1 cellular context compared by ENCODE assay signal in genomic region chr16:56356276-56357241, GRCh38.
TF ChIP-seq lines count a peak whose summit lies in the region.

No MANE protein-coding gene starts in this region.

TF ChIP-seq in HepG2, 621 proteins besides CTCF, POLR2A, EP300 and RAD21 (continued from another document and continues in another):
- TF ChIP-seq IKZF5 (CRISPR knock-in tag; IDR thresholded peaks at IDR 0.05), result peak; percentile 70; the same call in 1 of the 2 replicates
- TF ChIP-seq FOXK1 (CRISPR knock-in tag; IDR thresholded peaks at IDR 0.05; ENCODE audit: borderline replicate concordance, low read depth), result peak; percentile 69; the same call in 1 of the 2 replicates
- peak; percentile 60; the same call in 1 of the 2 replicates for TF ChIP-seq TBX2 (CRISPR knock-in tag; IDR thresholded peaks at IDR 0.05; ENCODE audit: borderline replicate concordance)
- TF ChIP-seq ZMYM3 (CRISPR knock-in tag; IDR thresholded peaks at IDR 0.05), result peak; percentile 62; the same call in 1 of the 2 replicates
- no peak for TF ChIP-seq ZNF883 (CRISPR knock-in tag; IDR thresholded peaks at IDR 0.05; ENCODE audit: not compliant biosample characterization)
- TF ChIP-seq BRCA1 (CRISPR knock-in tag; IDR thresholded peaks at IDR 0.05), result no peak
- no peak for TF ChIP-seq SRSF4 (IDR thresholded peaks at IDR 0.05; ENCODE audit: low read depth, low read length, poor library complexity, severe bottlenecking)
- TF ChIP-seq POLR2G (IDR thresholded peaks at IDR 0.05; ENCODE audit: low read depth, low read length), result peak; percentile 41
- TF ChIP-seq NFKB2 (CRISPR knock-in tag; IDR thresholded peaks at IDR 0.05; ENCODE audit: borderline replicate concordance), result peak; percentile 88; the same call in 1 of the 2 replicates
- TF ChIP-seq ZSCAN25 (CRISPR knock-in tag; IDR thresholded peaks at IDR 0.05), result peak; percentile 92
- peak; percentile 91 for TF ChIP-seq ZNF784 (CRISPR knock-in tag; IDR thresholded peaks at IDR 0.05; ENCODE audit: borderline replicate concordance)
- TF ChIP-seq TRAFD1 (CRISPR knock-in tag; IDR thresholded peaks at IDR 0.05; ENCODE audit: borderline replicate concordance), result 0 out of 2 replicates have a peak, but pooled peaks have one; percentile 37
- no peak for TF ChIP-seq KDM5A (IDR thresholded peaks at IDR 0.05; ENCODE audit: borderline replicate concordance, low read length)
- peak; percentile 68; the same call in 1 of the 2 replicates for TF ChIP-seq TFAP4 (IDR thresholded peaks at IDR 0.05; ENCODE audit: borderline replicate concordance, low read depth)
- TF ChIP-seq ELK4 (CRISPR knock-in tag; IDR thresholded peaks at IDR 0.05; ENCODE audit: borderline replicate concordance), result no peak
- peak; percentile 72 for TF ChIP-seq TGIF2 (CRISPR knock-in tag; IDR thresholded peaks at IDR 0.05)
- peak; percentile 76; the same call in 1 of the 2 replicates for TF ChIP-seq PITX1 (CRISPR knock-in tag; IDR thresholded peaks at IDR 0.05)
- TF ChIP-seq ETV5 (CRISPR knock-in tag; IDR thresholded peaks at IDR 0.05; ENCODE audit: borderline replicate concordance), result peak; percentile 44
- TF ChIP-seq PLSCR1 (CRISPR knock-in tag; IDR thresholded peaks at IDR 0.05; ENCODE audit: borderline replicate concordance), result no peak
- TF ChIP-seq KMT2A (CRISPR knock-in tag; IDR thresholded peaks at IDR 0.05), result peak; percentile 75
- TF ChIP-seq ZGPAT (CRISPR knock-in tag; IDR thresholded peaks at IDR 0.05), result peak; percentile 79; the same call in 1 of the 2 replicates
- TF ChIP-seq HMG20A (CRISPR knock-in tag; IDR thresholded peaks at IDR 0.05; ENCODE audit: borderline replicate concordance), result peak; percentile 11; the same call in 1 of the 2 replicates
- 0 out of 2 replicates have a peak, but pooled peaks have one; percentile 65 for TF ChIP-seq HNF1B (CRISPR knock-in tag; IDR thresholded peaks at IDR 0.05)
- no peak for TF ChIP-seq NPAS2 (CRISPR knock-in tag; IDR thresholded peaks at IDR 0.05; ENCODE audit: borderline replicate concordance)
- 0 out of 2 replicates have a peak, but pooled peaks have one; percentile 29 for TF ChIP-seq ARHGAP35 (CRISPR knock-in tag; IDR thresholded peaks at IDR 0.05; ENCODE audit: borderline replicate concordance)
- no peak for TF ChIP-seq ZNF207 (IDR thresholded peaks at IDR 0.05; ENCODE audit: borderline replicate concordance)
- TF ChIP-seq ZNF781 (CRISPR knock-in tag; IDR thresholded peaks at IDR 0.05; ENCODE audit: borderline replicate concordance, not compliant biosample characterization), result peak; percentile 54
- TF ChIP-seq JUN (CRISPR knock-in tag; IDR thresholded peaks at IDR 0.05), result no peak
- TF ChIP-seq ZBTB7B (CRISPR knock-in tag; IDR thresholded peaks at IDR 0.05), result peak; percentile 80
- no peak for TF ChIP-seq ZNF468 (CRISPR knock-in tag; IDR thresholded peaks at IDR 0.05)
- peak; percentile 49; the same call in 1 of the 2 replicates for TF ChIP-seq POGZ (CRISPR knock-in tag; IDR thresholded peaks at IDR 0.05)
- TF ChIP-seq KDM5B (CRISPR knock-in tag; IDR thresholded peaks at IDR 0.05; ENCODE audit: borderline replicate concordance), result peak; percentile 71; the same call in 1 of the 2 replicates
- peak; percentile 17; the same call in 1 of the 2 replicates for TF ChIP-seq PHF20 (CRISPR knock-in tag; IDR thresholded peaks at IDR 0.05)
- no peak for TF ChIP-seq RORA (CRISPR knock-in tag; IDR thresholded peaks at IDR 0.05)
- peak; percentile 96 for TF ChIP-seq BCL3 (CRISPR knock-in tag; IDR thresholded peaks at IDR 0.05)
- no peak for TF ChIP-seq MED8 (CRISPR knock-in tag; IDR thresholded peaks at IDR 0.05; ENCODE audit: insufficient replicate concordance)
- TF ChIP-seq HDAC1 (CRISPR knock-in tag; IDR thresholded peaks at IDR 0.05), result peak; percentile 57; the same call in 1 of the 2 replicates
- TF ChIP-seq SKI (IDR thresholded peaks at IDR 0.05; ENCODE audit: partially characterized antibody), result peak; percentile 72
- TF ChIP-seq FOXK2 (IDR thresholded peaks at IDR 0.05), result no peak; the same call in 1 of the 2 replicates
- TF ChIP-seq TFE3 (CRISPR knock-in tag; IDR thresholded peaks at IDR 0.05), result 0 out of 2 replicates have a peak, but pooled peaks have one; percentile 20
- TF ChIP-seq ZNF563 (CRISPR knock-in tag; IDR thresholded peaks at IDR 0.05), result peak; percentile 71; the same call in 1 of the 2 replicates
- no peak for TF ChIP-seq ZNF530 (CRISPR knock-in tag; IDR thresholded peaks at IDR 0.05; ENCODE audit: low read depth)
- no peak for TF ChIP-seq ATF7 (IDR thresholded peaks at IDR 0.05)
- TF ChIP-seq ATF7 (CRISPR knock-in tag; IDR thresholded peaks at IDR 0.05), result peak; percentile 70; the same call in 1 of the 2 replicates
- TF ChIP-seq E2F1 (CRISPR knock-in tag; IDR thresholded peaks at IDR 0.05), result 0 out of 2 replicates have a peak, but pooled peaks have one; percentile 26
- no peak for TF ChIP-seq HNRNPK (IDR thresholded peaks at IDR 0.05; ENCODE audit: low read depth, low read length, poor library complexity, severe bottlenecking)
- peak; percentile 86 for TF ChIP-seq GATAD2A (CRISPR knock-in tag; IDR thresholded peaks at IDR 0.05)
- peak; percentile 48 for TF ChIP-seq TEAD3 (CRISPR knock-in tag; optimal IDR thresholded peaks at IDR 0.05; ENCODE audit: borderline replicate concordance)
- peak; percentile 81 for TF ChIP-seq ZNF430 (CRISPR knock-in tag; IDR thresholded peaks at IDR 0.05)
- peak; percentile 76 for TF ChIP-seq ARNT2 (CRISPR knock-in tag; IDR thresholded peaks at IDR 0.05; ENCODE audit: low read depth)
- TF ChIP-seq PBX3 (CRISPR knock-in tag; IDR thresholded peaks at IDR 0.05; ENCODE audit: borderline replicate concordance), result no peak
